1 cellular context compared by ENCODE assay signal in the genomic region with DNA sequence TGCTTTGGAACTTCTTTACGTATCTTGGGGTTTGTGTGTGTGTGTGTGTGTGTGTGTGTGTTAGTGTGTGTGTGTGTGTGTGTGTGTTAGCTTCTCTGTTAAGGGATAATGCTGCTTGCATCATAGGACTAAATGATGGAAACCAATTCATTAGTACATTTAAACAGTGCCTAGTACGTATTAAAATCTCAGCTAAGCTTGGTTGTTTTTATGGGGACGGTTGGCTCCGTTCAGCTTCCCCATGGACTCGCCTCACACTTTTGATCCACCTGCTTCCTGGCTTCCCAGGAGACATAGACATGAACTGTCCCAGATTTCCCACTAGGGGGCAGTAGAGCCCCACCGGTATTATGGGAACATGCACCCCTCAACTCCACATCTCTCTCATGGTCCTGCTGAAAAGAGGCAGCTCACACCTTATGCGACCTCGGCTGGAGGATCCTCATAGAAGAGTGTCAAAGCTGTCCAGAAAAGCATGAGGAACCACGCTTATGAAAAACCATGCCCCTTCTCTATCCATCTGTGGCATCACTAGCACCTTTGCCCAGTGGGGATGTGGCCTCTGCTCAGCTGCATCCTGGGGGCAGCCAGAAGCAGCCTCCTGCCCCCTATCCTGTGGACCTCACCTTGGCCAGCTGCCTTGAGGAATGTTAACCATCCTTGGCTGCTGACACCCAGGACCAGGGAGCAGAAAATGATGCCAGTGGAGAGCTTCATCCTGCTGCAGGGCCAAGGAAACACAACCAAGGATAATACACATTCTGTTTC.
TF ChIP-seq lines count a peak whose summit lies in the region.

No MANE protein-coding gene starts in this region.

TF ChIP-seq in HepG2, 621 proteins besides CTCF, POLR2A, EP300 and RAD21 (continued from another document):
- TF ChIP-seq PHF8 (CRISPR knock-in tag; IDR thresholded peaks at IDR 0.05) = peak; percentile 21; the same call in 1 of the 2 replicates
- TF ChIP-seq, protein P1, sequence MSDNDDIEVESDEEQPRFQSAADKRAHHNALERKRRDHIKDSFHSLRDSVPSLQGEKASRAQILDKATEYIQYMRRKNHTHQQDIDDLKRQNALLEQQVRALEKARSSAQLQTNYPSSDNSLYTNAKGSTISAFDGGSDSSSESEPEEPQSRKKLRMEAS (IDR thresholded peaks at IDR 0.05) = peak; percentile 29; the same call in 1 of the 2 replicates
- TF ChIP-seq TEAD2 (CRISPR knock-in tag; IDR thresholded peaks at IDR 0.05) = no peak
- TF ChIP-seq, protein P2, sequence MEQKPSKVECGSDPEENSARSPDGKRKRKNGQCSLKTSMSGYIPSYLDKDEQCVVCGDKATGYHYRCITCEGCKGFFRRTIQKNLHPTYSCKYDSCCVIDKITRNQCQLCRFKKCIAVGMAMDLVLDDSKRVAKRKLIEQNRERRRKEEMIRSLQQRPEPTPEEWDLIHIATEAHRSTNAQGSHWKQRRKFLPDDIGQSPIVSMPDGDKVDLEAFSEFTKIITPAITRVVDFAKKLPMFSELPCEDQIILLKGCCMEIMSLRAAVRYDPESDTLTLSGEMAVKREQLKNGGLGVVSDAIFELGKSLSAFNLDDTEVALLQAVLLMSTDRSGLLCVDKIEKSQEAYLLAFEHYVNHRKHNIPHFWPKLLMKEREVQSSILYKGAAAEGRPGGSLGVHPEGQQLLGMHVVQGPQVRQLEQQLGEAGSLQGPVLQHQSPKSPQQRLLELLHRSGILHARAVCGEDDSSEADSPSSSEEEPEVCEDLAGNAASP (CRISPR knock-in tag; IDR thresholded peaks at IDR 0.05; ENCODE audit: borderline replicate concordance) = 0 out of 2 replicates have a peak, but pooled peaks have one; percentile 23
- TF ChIP-seq KLF15 (CRISPR knock-in tag; IDR thresholded peaks at IDR 0.05; ENCODE audit: borderline replicate concordance) = no peak
- TF ChIP-seq JUND (CRISPR knock-in tag; IDR thresholded peaks at IDR 0.05) = no peak
- TF ChIP-seq, protein P3, sequence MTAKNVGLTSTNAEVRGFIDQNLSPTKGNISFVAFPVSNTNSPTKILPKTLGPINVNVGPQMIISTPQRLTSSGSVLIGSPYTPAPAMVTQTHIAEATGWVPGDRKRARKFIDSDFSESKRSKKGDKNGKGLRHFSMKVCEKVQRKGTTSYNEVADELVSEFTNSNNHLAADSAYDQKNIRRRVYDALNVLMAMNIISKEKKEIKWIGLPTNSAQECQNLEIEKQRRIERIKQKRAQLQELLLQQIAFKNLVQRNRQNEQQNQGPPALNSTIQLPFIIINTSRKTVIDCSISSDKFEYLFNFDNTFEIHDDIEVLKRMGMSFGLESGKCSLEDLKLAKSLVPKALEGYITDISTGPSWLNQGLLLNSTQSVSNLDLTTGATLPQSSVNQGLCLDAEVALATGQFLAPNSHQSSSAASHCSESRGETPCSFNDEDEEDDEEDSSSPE (CRISPR knock-in tag; IDR thresholded peaks at IDR 0.05) = peak; percentile 33; the same call in 1 of the 2 replicates
- TF ChIP-seq MEIS1 (CRISPR knock-in tag; IDR thresholded peaks at IDR 0.05; ENCODE audit: borderline replicate concordance) = 0 out of 2 replicates have a peak, but pooled peaks have one; percentile 56
- TF ChIP-seq STAG1 (CRISPR knock-in tag; IDR thresholded peaks at IDR 0.05) = peak; percentile 97
- peak; percentile 51; the same call in 1 of the 2 replicates for TF ChIP-seq ZNF331 (CRISPR knock-in tag; IDR thresholded peaks at IDR 0.05)
- TF ChIP-seq RXRA (CRISPR knock-in tag; IDR thresholded peaks at IDR 0.05) = 0 out of 2 replicates have a peak, but pooled peaks have one; percentile 18
- peak; percentile 38 for TF ChIP-seq TEAD3 (CRISPR knock-in tag; optimal IDR thresholded peaks at IDR 0.05; ENCODE audit: borderline replicate concordance)
- 0 out of 2 replicates have a peak, but pooled peaks have one; percentile 36 for TF ChIP-seq ZNF619 (CRISPR knock-in tag; IDR thresholded peaks at IDR 0.05)
- TF ChIP-seq KAT8 (CRISPR knock-in tag; IDR thresholded peaks at IDR 0.05) = 0 out of 2 replicates have a peak, but pooled peaks have one; percentile 24
- TF ChIP-seq MIER3 (CRISPR knock-in tag; IDR thresholded peaks at IDR 0.05; ENCODE audit: borderline replicate concordance) = peak; percentile 48; the same call in 1 of the 2 replicates
TF ChIP-seq in HepG2: peak in this region for 56.
